ENCODE assay signal across 17 cellular contexts in the genomic region with DNA sequence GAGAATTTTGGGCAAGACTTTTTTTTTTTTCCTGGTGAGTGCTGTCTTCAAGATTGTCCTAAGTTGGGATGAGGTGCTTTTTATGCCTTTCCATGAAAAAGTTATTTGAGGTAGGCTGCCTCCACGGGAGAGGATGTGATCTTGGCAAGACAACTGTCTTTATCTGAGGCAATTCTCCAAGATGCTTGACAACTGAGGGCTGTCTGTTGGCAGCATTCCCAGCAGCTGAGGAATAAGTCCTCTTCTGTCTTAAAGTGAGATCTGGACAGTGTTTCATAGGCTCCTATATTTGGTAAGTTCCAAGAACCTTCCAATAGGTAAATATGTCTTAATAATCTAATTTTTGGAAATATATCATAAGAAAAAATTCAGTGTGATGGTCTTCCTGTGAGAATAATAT.
A peak's percentile ranks its signal among the peaks of the same experiment; 100 is the strongest.
DNase-seq lines count a peak whose midpoint lies in the region; ATAC-seq and TF ChIP-seq lines count a peak whose summit lies in the region.
"Had no signal": no experiment of that assay in that cellular context is flagged by ENCODE, and none has a peak within 500 bp of the region (broad histone marks: within the 10 kb centered on the region; RNA-seq: fewer than 3 reads in every experiment).

No MANE protein-coding gene starts in this region.

- no peak for TF ChIP-seq POLR2A in heart left ventricle (IDR thresholded peaks at IDR 0.05)
- TF ChIP-seq POLR2A in testis (IDR thresholded peaks at IDR 0.05) = no peak

- TF ChIP-seq CTCF in heart left ventricle (IDR thresholded peaks at IDR 0.05) (no peak), fibroblast of pulmonary artery (IDR thresholded peaks at IDR 0.05; ENCODE audit: low read length, missing control alignments) (no peak), testis (IDR thresholded peaks at IDR 0.05) (no peak)

- DNase-seq in heart left ventricle = peak; percentile 23 to 40 (median 29)
- no peak for DNase-seq in Right ventricle myocardium inferior (ENCODE audit: missing footprints)
- peak; percentile 50 for DNase-seq in adipocyte (ENCODE audit: low read depth)
- peak; percentile 78 for DNase-seq in fibroblast of pulmonary artery (ENCODE audit: low read depth)
- DNase-seq in testis = peak; percentile 59
- DNase-seq: activated gamma-delta T cell, C1 segment of cervical spinal cord, foreskin melanocyte, NCI-H2029, NCI-H510A treated with DMSO at 0.1 percent for 48 hours, spleen had no signal

- intact Hi-C loops in heart left ventricle (cut with DNase I) (loop anchor here in 5 of 10 donors (5.0 to 10.0 kb wide), 3 partner anchors 365 to 373 kb away; no protein-coding TSS in a partner anchor), Right ventricle myocardium inferior (cut with DNase I) (loop anchor here (5.0 to 10.0 kb wide), 2 partner anchors 175 to 373 kb away; no protein-coding TSS in a partner anchor), testis (cut with DNase I; ENCODE audit: low total_unique reads) (no loop called here)

- no peak overlapping the region for H3K9ac ChIP-seq in adipocyte (ENCODE audit: low read length)
- H3K9ac ChIP-seq: neural progenitor cell had no signal

- ATAC-seq in heart left ventricle = no peak
- ATAC-seq in Right ventricle myocardium inferior = no peak
- no peak for ATAC-seq in HG02970 (IDR thresholded peaks at IDR 0.05; ENCODE audit: low FRiP score, unreplicated experiment)
- no peak for ATAC-seq in GM21381 (IDR thresholded peaks at IDR 0.05; ENCODE audit: unreplicated experiment)
- no peak for ATAC-seq in HG03280 (IDR thresholded peaks at IDR 0.05; ENCODE audit: unreplicated experiment)
- ATAC-seq: A549 had no signal

- peaks cover 0 to 2% (median 0%) of the 10 kb centered on the region in 12 donors for H3K4me1 ChIP-seq in heart left ventricle
- peaks cover 2% of the 10 kb centered on the region for H3K4me1 ChIP-seq in adipocyte (ENCODE audit: control insufficient read depth, insufficient read depth, low read length)
- H3K4me1 ChIP-seq in testis = no peaks in the 10 kb centered on the region
- H3K4me1 ChIP-seq: A549, neural progenitor cell, prostate gland, spleen had no signal

- H3K27ac ChIP-seq in heart left ventricle (no peak overlapping the region), testis (no peak overlapping the region)
- H3K27ac ChIP-seq: A549, neural progenitor cell, prostate gland, spleen had no signal

- H3K9me3 ChIP-seq in heart left ventricle (no peaks in the 10 kb centered on the region), adipocyte (ENCODE audit: control insufficient read depth, low read length) (no peaks in the 10 kb centered on the region), testis (no peaks in the 10 kb centered on the region)
- H3K9me3 ChIP-seq: A549, prostate gland had no signal

- H3K27me3 ChIP-seq in heart left ventricle (no peaks in the 10 kb centered on the region), adipocyte (replicated peaks; ENCODE audit: control insufficient read depth, insufficient read depth, low read length) (no peaks in the 10 kb centered on the region), testis (no peaks in the 10 kb centered on the region)
- H3K27me3 ChIP-seq: neural progenitor cell, spleen had no signal

- H3K36me3 ChIP-seq in heart left ventricle (no peaks in the 10 kb centered on the region), adipocyte (ENCODE audit: control insufficient read depth, insufficient read depth, low read length, severe bottlenecking) (no peaks in the 10 kb centered on the region), testis (ENCODE audit: low read depth, missing control alignments) (no peaks in the 10 kb centered on the region)
- H3K36me3 ChIP-seq: neural progenitor cell, prostate gland, spleen had no signal

- H3K4me3 ChIP-seq in heart left ventricle (no peak overlapping the region), adipocyte (ENCODE audit: low read length) (no peak overlapping the region), fibroblast of pulmonary artery (replicated peaks; ENCODE audit: low read depth, low read length) (no peak overlapping the region), testis (no peak overlapping the region)
- H3K4me3 ChIP-seq: A549, neural progenitor cell, prostate gland, spleen had no signal

- WGBS in heart left ventricle, 4 donors = 4 to 8% (median 8%) methylated on average over 1 of the region's 1 CpG
- WGBS in testis, 2 donors = 20 to 33% methylated on average over 1 of the region's 1 CpG
